In genomic region chr21:15289896-15290841, GRCh38 we compare ENCODE assay signal across 1 cellular context.
A peak's percentile ranks its signal among the peaks of the same experiment; 100 is the strongest.
TF ChIP-seq lines count a peak whose summit lies in the region.

No MANE protein-coding gene starts in this region.

TF ChIP-seq in K562, 482 proteins besides CTCF, POLR2A, EP300 and RAD21 (continued from another document):
- TF ChIP-seq TFAP4 (CRISPR knock-in tag; IDR thresholded peaks at IDR 0.05; ENCODE audit: borderline replicate concordance) (peak; percentile 59; the same call in 1 of the 2 replicates), MAFG (tag; conservative IDR thresholded peaks at IDR 0.05) (no peak), SRSF9 (IDR thresholded peaks at IDR 0.05; ENCODE audit: borderline replicate concordance, low read depth, low read length) (no peak), BRD4 (IDR thresholded peaks at IDR 0.05) (no peak), ZNF347 (CRISPR knock-in tag; IDR thresholded peaks at IDR 0.05; ENCODE audit: low read depth) (no peak), IRF1 (CRISPR knock-in tag; IDR thresholded peaks at IDR 0.05; ENCODE audit: borderline replicate concordance) (no peak), POLR3G (IDR thresholded peaks at IDR 0.05; ENCODE audit: extremely low read depth, insufficient read length, insufficient replicate concordance) (no peak), PBX2 (CRISPR knock-in tag; IDR thresholded peaks at IDR 0.05; ENCODE audit: low read depth) (no peak), PBX2 (tag; conservative IDR thresholded peaks at IDR 0.05; ENCODE audit: low read depth) (no peak), SPI1 (IDR thresholded peaks at IDR 0.05; ENCODE audit: borderline replicate concordance, low read depth, low read length) (no peak), NFIC (IDR thresholded peaks at IDR 0.05) (no peak), TAF9B (IDR thresholded peaks at IDR 0.05; ENCODE audit: partially characterized antibody) (no peak), CC2D1A (IDR thresholded peaks at IDR 0.05) (no peak), ZNF740 (CRISPR knock-in tag; IDR thresholded peaks at IDR 0.05) (no peak), ZNF740 (tag; IDR thresholded peaks at IDR 0.05) (no peak), L3MBTL2 (IDR thresholded peaks at IDR 0.05) (peak; percentile 50; the same call in 1 of the 2 replicates), RFX1 (IDR thresholded peaks at IDR 0.05) (0 out of 2 replicates have a peak, but pooled peaks have one; percentile 25), NFYB (IDR thresholded peaks at IDR 0.05; ENCODE audit: extremely low read depth, insufficient read length) (no peak), TOE1 (IDR thresholded peaks at IDR 0.05; ENCODE audit: borderline replicate concordance) (no peak), TOE1 (CRISPR knock-in tag; IDR thresholded peaks at IDR 0.05; ENCODE audit: borderline replicate concordance, low read depth) (no peak), ZNF143 (CRISPR knock-in tag; IDR thresholded peaks at IDR 0.05) (no peak), POLR2H (tag; IDR thresholded peaks at IDR 0.05; ENCODE audit: low read depth) (no peak), ZNF609 (CRISPR knock-in tag; IDR thresholded peaks at IDR 0.05; ENCODE audit: borderline replicate concordance) (no peak), ZNF445 (CRISPR knock-in tag; IDR thresholded peaks at IDR 0.05; ENCODE audit: low read depth) (no peak), TRIM28 (IDR thresholded peaks at IDR 0.05) (no peak), ZFP1 (CRISPR knock-in tag; IDR thresholded peaks at IDR 0.05) (no peak)
TF ChIP-seq in K562: peak in this region for 5.
